15 cellular contexts compared by ENCODE assay signal in the genomic region with DNA sequence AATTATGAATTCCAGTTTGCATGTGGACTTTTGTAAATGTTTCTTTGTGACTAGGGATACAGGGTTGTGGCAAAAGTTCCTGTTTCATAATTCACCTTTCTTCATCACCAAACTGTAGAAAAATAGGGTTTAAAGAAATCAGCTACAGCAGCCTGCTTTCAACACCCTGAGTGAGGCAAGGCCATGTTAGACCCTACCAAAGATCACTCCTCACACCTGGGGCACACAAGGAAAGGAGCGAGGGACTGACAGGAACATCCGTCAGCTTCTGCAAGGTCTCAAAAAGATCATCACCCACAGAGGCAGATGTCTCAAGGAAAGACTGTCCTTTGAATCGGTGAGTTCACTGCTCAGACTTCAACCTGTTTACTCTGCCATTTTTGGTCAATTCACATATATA. TPM values are rescaled to one million over a fixed set of nuclear protein-coding genes. Genes with fewer than 3 reads are reported as not detected.
DNase-seq lines count a peak whose midpoint lies in the region; ATAC-seq, FAIRE-seq and TF ChIP-seq lines count a peak whose summit lies in the region.
"Had no signal": no experiment of that assay in that cellular context is flagged by ENCODE, and none has a peak within 500 bp of the region (broad histone marks: within the 10 kb centered on the region; RNA-seq: fewer than 3 reads in every experiment).

No MANE protein-coding gene starts in this region.

- no peaks in the 10 kb centered on the region for H3K9me3 Mint-ChIP-seq in activated CD8-positive, alpha-beta memory T cell treated with anti-CD3 and anti-CD28 coated beads, Interleukin-2, amount 10 ng/mL, durations not matched to agents 7 days and 5 days (ENCODE audit: low read depth)
- H3K9me3 Mint-ChIP-seq: CD4-positive, alpha-beta T cell had no signal

- TF ChIP-seq CTCF in neutrophil (IDR thresholded peaks at IDR 0.05), result no peak

- H3K4me1 Mint-ChIP-seq in activated CD8-positive, alpha-beta memory T cell treated with anti-CD3 and anti-CD28 coated beads, Interleukin-2, amount 10 ng/mL, durations not matched to agents 7 days and 5 days, result peaks cover 6% of the 10 kb centered on the region

- ATAC-seq in GM18502 (IDR thresholded peaks at IDR 0.05; ENCODE audit: poor library complexity, unreplicated experiment), result no peak
- no peak for ATAC-seq in activated CD8-positive, alpha-beta memory T cell treated with anti-CD3 and anti-CD28 coated beads, Interleukin-2, amount 10 ng/mL, durations not matched to agents 7 days and 5 days
- ATAC-seq: K562 had no signal

- peak; percentile 33 for DNase-seq in SIG-M5 treated with dmso at 0.1 percent for 504 hours (lab: John Stamatoyannopoulos, UW; ENCODE audit: unreplicated experiment)
- DNase-seq in SIG-M5 (lab: John Stamatoyannopoulos, UW), result no peak
- DNase-seq in GM18507 (ENCODE audit: extremely low spot score, insufficient read length, low read depth), result no peak
- DNase-seq in NOMO-1 treated with DMSO at 0.1 percent for 48 hours (lab: John Stamatoyannopoulos, UW; ENCODE audit: unreplicated experiment), result peak; percentile 62
- no peak for DNase-seq in NCI-H1105 treated with DMSO at 0.1 percent for 48 hours (lab: John Stamatoyannopoulos, UW)
- DNase-seq in activated CD8-positive, alpha-beta memory T cell treated with anti-CD3 and anti-CD28 coated beads, Interleukin-2, amount 10 ng/mL, durations not matched to agents 7 days and 5 days, result no peak
- DNase-seq: 8988T; CD4-positive, alpha-beta T cell; DMS79 had no signal

- H3K4me1 ChIP-seq in neutrophil (ENCODE audit: control insufficient read depth in 1 of 2, insufficient read depth in 1 of 2, low read depth in 1 of 2, low read length in 1 of 2), result peaks cover 69 to 70% of the 10 kb centered on the region in 2 experiments
- H3K4me1 ChIP-seq: HAP-1 had no signal

- peaks cover 12% of the 10 kb centered on the region for H3K27me3 Mint-ChIP-seq in activated CD8-positive, alpha-beta memory T cell treated with anti-CD3 and anti-CD28 coated beads, Interleukin-2, amount 10 ng/mL, durations not matched to agents 7 days and 5 days
- H3K27me3 Mint-ChIP-seq: CD4-positive, alpha-beta T cell had no signal

- H3K36me3 Mint-ChIP-seq in activated CD8-positive, alpha-beta memory T cell treated with anti-CD3 and anti-CD28 coated beads, Interleukin-2, amount 10 ng/mL, durations not matched to agents 7 days and 5 days, result peaks cover 2% of the 10 kb centered on the region

- no peaks in the 10 kb centered on the region for H3K9me3 ChIP-seq in neutrophil
- H3K9me3 ChIP-seq: HAP-1 had no signal

- peak overlapping the region; percentile 88 for H3K27ac ChIP-seq in neutrophil
- H3K27ac ChIP-seq: BLaER1 treated with 17β-estradiol and CSF1 and Interleukin-3, amounts not matched to agents 10 nM and 100 nM had no signal

- H3K4me3 Mint-ChIP-seq in activated CD8-positive, alpha-beta memory T cell treated with anti-CD3 and anti-CD28 coated beads, Interleukin-2, amount 10 ng/mL, durations not matched to agents 7 days and 5 days, result no peak overlapping the region
- H3K4me3 Mint-ChIP-seq: CD4-positive, alpha-beta T cell had no signal

- CTCF ChIA-PET in activated CD8-positive, alpha-beta memory T cell treated with anti-CD3 and anti-CD28 coated beads, Interleukin-2, amount 10 ng/mL, durations not matched to agents 7 days and 5 days (lab: Charles Lee), result no interaction called here

- H3K4me3 ChIP-seq in neutrophil (ENCODE audit: low read depth in 1 of 2, low read length in 1 of 2), result peak overlapping the region; percentile 62 to 81
- H3K4me3 ChIP-seq: BLaER1 treated with 17β-estradiol and CSF1 and Interleukin-3, amounts not matched to agents 10 nM and 100 nM; HAP-1; K562 had no signal

- peak; percentile 21 for FAIRE-seq in GM18507 (lab: Jason Lieb, UNC)
- FAIRE-seq: H1, K562 had no signal

- no peak overlapping the region for H3K27ac Mint-ChIP-seq in activated CD8-positive, alpha-beta memory T cell treated with anti-CD3 and anti-CD28 coated beads, Interleukin-2, amount 10 ng/mL, durations not matched to agents 7 days and 5 days
- H3K27ac Mint-ChIP-seq: CD4-positive, alpha-beta T cell had no signal

- no peaks in the 10 kb centered on the region for H3K36me3 ChIP-seq in neutrophil
- H3K36me3 ChIP-seq: BLaER1 treated with 17β-estradiol and CSF1 and Interleukin-3, amounts not matched to agents 10 nM and 100 nM; HAP-1 had no signal

- H3K27me3 ChIP-seq in neutrophil, result no peaks in the 10 kb centered on the region
- H3K27me3 ChIP-seq: BLaER1 treated with 17β-estradiol and CSF1 and Interleukin-3, amounts not matched to agents 10 nM and 100 nM had no signal

RNA-seq across cellular contexts. Expression of a gene that starts 10.5 kb away (rescaled TPM):
- 10 to 100 TPM; 26.5 to 29.0 TPM for total RNA-seq in activated CD8-positive, alpha-beta memory T cell treated with anti-CD3 and anti-CD28 coated beads, Interleukin-2, amount 10 ng/mL, durations not matched to agents 7 days and 5 days

RNA-seq across cellular contexts. Expression of a gene that starts 44.4 kb away (rescaled TPM):
- 100 to 1,000 TPM; 151 to 176 TPM for total RNA-seq in activated CD8-positive, alpha-beta memory T cell treated with anti-CD3 and anti-CD28 coated beads, Interleukin-2, amount 10 ng/mL, durations not matched to agents 7 days and 5 days

Comparison
In these comparisons a context has a peak if more than half of its experiments do, and no peak if none do; other contexts are left out.
1. DNase-seq: peak in SIG-M5 treated with dmso at 0.1 percent for 504 hours (single experiment) and NOMO-1 treated with DMSO at 0.1 percent for 48 hours (single experiment); none in SIG-M5 (single experiment), GM18507 (single experiment), NCI-H1105 treated with DMSO at 0.1 percent for 48 hours (single experiment) and activated CD8-positive, alpha-beta memory T cell treated with anti-CD3 and anti-CD28 coated beads, Interleukin-2, amount 10 ng/mL, durations not matched to agents 7 days and 5 days (single experiment).